Comparison of ENCODE assay signal across 19 cellular contexts in genomic region chrX:68842351-68842750, GRCh38. TPM values are rescaled to one million over a fixed set of nuclear protein-coding genes. Genes with fewer than 3 reads are reported as not detected.
DNase-seq lines count a peak whose midpoint lies in the region; ATAC-seq and TF ChIP-seq lines count a peak whose summit lies in the region.
"Had no signal": no experiment of that assay in that cellular context is flagged by ENCODE, and none has a peak within 500 bp of the region (broad histone marks: within the 10 kb centered on the region; RNA-seq: fewer than 3 reads in every experiment).

No MANE protein-coding gene starts in this region.

- H3K4me3 ChIP-seq in HL-60 (replicated peaks; ENCODE audit: insufficient read depth, low read length), result no peak overlapping the region
- no peak overlapping the region for H3K4me3 ChIP-seq in RWPE2 (ENCODE audit: severe bottlenecking)
- H3K4me3 ChIP-seq in neutrophil (ENCODE audit: low read depth in 1 of 2, low read length in 1 of 2), result no peak overlapping the region
- H3K4me3 ChIP-seq: cardiac muscle cell, ovary had no signal

- no peak for DNase-seq in HL-60 (ENCODE audit: low read depth in 1 of 2, low spot score in 1 of 2)
- DNase-seq in RWPE2 (ENCODE audit: low spot score), result no peak
- DNase-seq in NCI-H748 (lab: John Stamatoyannopoulos, UW; ENCODE audit: unreplicated experiment), result no peak
- DNase-seq in omental fat pad (ENCODE audit: low spot score), result no peak
- no peak for DNase-seq in SHP77 (lab: John Stamatoyannopoulos, UW)
- DNase-seq: activated CD4-positive, alpha-beta T cell treated with anti-CD3 and anti-CD28 coated beads, Interleukin-2, amount 10 ng/mL, durations not matched to agents 7 days and 5 days; activated naive CD4-positive, alpha-beta T cell treated with anti-CD3 and anti-CD28 coated beads for 36 hours; DMS153; natural killer cell; NCI-H1694; NCI-H526 treated with DMSO at 0.1 percent for 48 hours; ovary; stimulated activated CD4-positive, alpha-beta T cell treated with anti-CD3 and anti-CD28 coated beads, Interleukin-4, amount 100 ng/mL, for 4 hours; stimulated activated naive CD4-positive, alpha-beta T cell; T-helper 9 cell had no signal

- peak; percentile 4; the same call in 2 of the 3 replicates for ATAC-seq in RWPE2 (ENCODE audit: low read depth)
- ATAC-seq in esophagus mucosa, result peak; percentile 62
- ATAC-seq in HG02610 (IDR thresholded peaks at IDR 0.05; ENCODE audit: unreplicated experiment), result no peak
- no peak for ATAC-seq in omental fat pad (ENCODE audit: low FRiP score)
- ATAC-seq: natural killer cell had no signal

- H3K9me3 ChIP-seq in RWPE2 (ENCODE audit: severe bottlenecking) (no peaks in the 10 kb centered on the region), neutrophil (no peaks in the 10 kb centered on the region)
- H3K9me3 ChIP-seq: ovary had no signal

- H3K4me1 ChIP-seq in RWPE2 (ENCODE audit: insufficient read depth, poor library complexity, severe bottlenecking) (peaks cover 32% of the 10 kb centered on the region), neutrophil (ENCODE audit: control insufficient read depth in 1 of 2, insufficient read depth in 1 of 2, low read depth in 1 of 2, low read length in 1 of 2) (peaks cover 30 to 32% of the 10 kb centered on the region in 2 experiments)

- no peaks in the 10 kb centered on the region for H3K27me3 ChIP-seq in HL-60 (ENCODE audit: insufficient read depth, poor library complexity, severe bottlenecking)
- no peaks in the 10 kb centered on the region for H3K27me3 ChIP-seq in RWPE2 (ENCODE audit: insufficient read depth, poor library complexity, severe bottlenecking)
- H3K27me3 ChIP-seq in neutrophil, result no peaks in the 10 kb centered on the region
- H3K27me3 ChIP-seq: cardiac muscle cell, ovary had no signal

- H3K36me3 ChIP-seq in RWPE2 (ENCODE audit: low read depth) (peaks cover 38% of the 10 kb centered on the region), neutrophil (no peaks in the 10 kb centered on the region)
- H3K36me3 ChIP-seq: ovary had no signal

- H3K27ac ChIP-seq in HL-60 (replicated peaks) (peak overlapping the region; percentile 68), RWPE2 (ENCODE audit: poor library complexity, severe bottlenecking) (peak overlapping the region; percentile 78), neutrophil (peak overlapping the region; percentile 44)
- H3K27ac ChIP-seq: cardiac muscle cell, ovary had no signal

- TF ChIP-seq CTCF in HL-60 (IDR thresholded peaks at IDR 0.05; ENCODE audit: insufficient read depth, low read length) (no peak), RWPE2 (IDR thresholded peaks at IDR 0.05; ENCODE audit: poor library complexity, severe bottlenecking) (no peak), neutrophil (IDR thresholded peaks at IDR 0.05) (no peak), omental fat pad (IDR thresholded peaks at IDR 0.05) (no peak)

RNA-seq across cellular contexts. Expression of gene EFNB1, which starts 13.5 kb away (rescaled TPM):
- total RNA-seq in esophagus mucosa (35.3 TPM), omental fat pad (100 to 1,000 TPM in 1 of 4 donors, 10 to 100 TPM in 3; 46.4 to 108 (median 78.5) TPM)

Comparison
In these comparisons a context has a peak if more than half of its experiments do, and no peak if none do; other contexts are left out.
1. ATAC-seq: peak in RWPE2 (single experiment) and esophagus mucosa (single experiment); none in HG02610 (single experiment) and omental fat pad (single experiment).
2. Peak in every context shown above with its lines, with median percentiles within 50 percentile points of each other: H3K27ac ChIP-seq.